ENCODE assay signal across 8 cellular contexts in the genomic region with DNA sequence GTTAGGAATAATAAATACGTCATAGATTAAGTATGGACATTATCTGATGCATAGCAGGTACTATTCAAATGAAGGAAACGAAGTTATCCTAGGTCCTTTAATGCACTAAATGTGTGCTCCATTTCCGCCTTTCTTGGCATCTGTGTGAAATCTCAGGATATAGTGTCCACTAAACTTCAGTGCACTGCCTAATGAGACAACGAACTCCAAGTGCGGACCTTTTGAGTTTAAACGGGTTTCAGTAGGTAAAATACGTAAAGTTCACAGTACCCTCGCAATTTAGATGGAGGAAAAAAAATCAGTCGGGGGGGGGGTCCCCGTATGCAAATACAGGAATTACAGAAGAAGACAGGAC. TPM values are rescaled to one million over a fixed set of nuclear protein-coding genes. Genes with fewer than 3 reads are reported as not detected.
DNase-seq lines count a peak whose midpoint lies in the region; ATAC-seq and TF ChIP-seq lines count a peak whose summit lies in the region.

No MANE protein-coding gene starts in this region.

- no peaks in the 10 kb centered on the region for H3K4me1 ChIP-seq in Peyer's patch
- no peaks in the 10 kb centered on the region for H3K4me1 ChIP-seq in esophagus (ENCODE audit: control insufficient read depth in 2 of 2, insufficient read depth in 2 of 2, low read length in 1 of 2)
- peaks cover 32 to 37% of the 10 kb centered on the region in 2 experiments for H3K4me1 ChIP-seq in neutrophil (ENCODE audit: control insufficient read depth in 1 of 2, insufficient read depth in 1 of 2, low read depth in 1 of 2, low read length in 1 of 2)

- H3K9me3 ChIP-seq in Peyer's patch (no peaks in the 10 kb centered on the region), esophagus (ENCODE audit: control insufficient read depth in 2 of 2, insufficient read depth in 1 of 2, low read depth in 1 of 2, low read length in 1 of 2) (no peaks in the 10 kb centered on the region), neutrophil (no peaks in the 10 kb centered on the region)

- TF ChIP-seq CTCF in Peyer's patch (IDR thresholded peaks at IDR 0.05) (peak in 1 of 6 experiments; percentile 28), neutrophil (IDR thresholded peaks at IDR 0.05) (no peak)

- H3K27ac ChIP-seq in Peyer's patch (peak overlapping the region; percentile 94 to 99 (median 98)), esophagus (ENCODE audit: low read depth in 2 of 2, low read length in 1 of 2) (peak overlapping the region; percentile 91 to 94), neutrophil (peak overlapping the region; percentile 99)

- DNase-seq in Right ventricle myocardium inferior (ENCODE audit: missing footprints) (no peak), cardiac septum (ENCODE audit: low spot score) (no peak), Peyer's patch (no peak), NCI-H1092 (lab: John Stamatoyannopoulos, UW) (no peak), NCI-H345 (lab: John Stamatoyannopoulos, UW) (no peak)

- 2 to 3% methylated on average over 10 of the region's 10 CpGs for WGBS in esophagus, 2 donors

- H3K4me3 ChIP-seq in Peyer's patch = peak overlapping the region; percentile 66 to 92 (median 82)
- H3K4me3 ChIP-seq in esophagus (ENCODE audit: low read depth in 1 of 2, low read length in 2 of 2) = peak overlapping the region; percentile 72 to 81
- peak overlapping the region; percentile 90 to 99 for H3K4me3 ChIP-seq in neutrophil (ENCODE audit: low read depth in 1 of 2, low read length in 1 of 2)

- intact Hi-C loops in Right ventricle myocardium inferior (cut with DNase I) = loop anchor here (10.0 kb wide), 1 partner anchor 264 kb away; no protein-coding TSS in a partner anchor
- intact Hi-C loops in cardiac septum (cut with DNase I) = loop anchor here (2.0 to 5.0 kb wide), 2 partner anchors 124 to 297 kb away; a partner anchor contains a TSS

- H3K27me3 ChIP-seq in Peyer's patch (no peaks in the 10 kb centered on the region), esophagus (ENCODE audit: control insufficient read depth in 1 of 2, insufficient read depth in 2 of 2, low read length in 2 of 2) (no peaks in the 10 kb centered on the region), neutrophil (no peaks in the 10 kb centered on the region)

- TF ChIP-seq POLR2A in Peyer's patch (IDR thresholded peaks at IDR 0.05) = no peak

- no peaks in the 10 kb centered on the region for H3K36me3 ChIP-seq in Peyer's patch
- no peaks in the 10 kb centered on the region for H3K36me3 ChIP-seq in esophagus (ENCODE audit: control insufficient read depth in 2 of 2, insufficient read depth in 2 of 2, low read length in 1 of 2)
- no peaks in the 10 kb centered on the region for H3K36me3 ChIP-seq in neutrophil

- peak; percentile 9 for ATAC-seq in Right ventricle myocardium inferior
- no peak for ATAC-seq in HG03460 (IDR thresholded peaks at IDR 0.05; ENCODE audit: unreplicated experiment)

RNA-seq across cellular contexts. Expression of a gene that starts 0.8 kb away (rescaled TPM):
- 5.3 TPM for total RNA-seq in Right ventricle myocardium inferior
- total RNA-seq in cardiac septum = 5.7 TPM
- total RNA-seq in Peyer's patch = 10 to 100 TPM; 11.7 to 79.2 (median 16.7) TPM
- 1 to 10 TPM; 2.0 to 2.2 TPM for polyA plus RNA-seq in esophagus
